Comparison of ENCODE assay signal across 8 cellular contexts in the genomic region with DNA sequence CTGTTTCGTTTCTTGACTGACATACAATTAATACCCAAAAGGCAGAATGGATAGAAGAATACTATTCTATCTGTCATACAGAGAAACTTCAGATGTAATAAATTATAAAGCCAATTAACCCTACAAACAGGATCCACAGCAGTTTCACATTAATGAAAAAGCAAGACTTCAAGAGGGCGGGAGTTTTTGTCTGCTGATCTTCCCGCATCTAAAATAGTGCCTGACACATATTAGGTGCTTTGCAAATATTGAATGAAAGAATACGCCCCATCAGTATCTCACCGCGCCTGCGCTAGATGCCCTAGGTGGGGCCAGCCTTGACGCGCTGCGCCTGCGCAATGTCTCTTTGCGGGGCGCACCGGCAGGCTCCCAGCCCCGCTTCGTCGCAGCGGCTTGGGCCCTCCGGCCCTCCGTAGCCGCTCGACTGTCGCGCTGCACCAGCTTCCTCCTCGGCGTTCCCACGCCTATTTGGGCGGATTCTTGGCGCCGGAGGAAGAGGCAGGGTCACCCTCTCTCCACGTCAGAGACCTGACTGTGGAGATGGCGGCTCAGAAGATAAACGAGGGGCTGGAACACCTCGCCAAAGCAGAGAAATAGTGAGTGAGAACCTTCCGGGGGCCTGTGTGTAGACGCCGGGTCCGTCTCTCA. TPM values are rescaled to one million over a fixed set of nuclear protein-coding genes. Genes with fewer than 3 reads are reported as not detected.
DNase-seq lines count a peak whose midpoint lies in the region; ATAC-seq and TF ChIP-seq lines count a peak whose summit lies in the region.

TSS of gene NAPG (plus strand) at position 465 of the 648 bp plus-strand sequence. CDS start at position 541, 76 bp downstream.

- H3K4me3 Mint-ChIP-seq in activated B cell treated with CpG ODN at 0.5 μM for 24 hours: peak within 1 kb of the TSS; percentile 99

- ATAC-seq in GM18907 (IDR thresholded peaks at IDR 0.05; ENCODE audit: unreplicated experiment) (peak; percentile 82), HG03159 (IDR thresholded peaks at IDR 0.05; ENCODE audit: unreplicated experiment) (peak; percentile 67), activated B cell treated with CpG ODN at 0.5 μM for 24 hours (ENCODE audit: low read depth) (peak; percentile 91)

- TF ChIP-seq POLR2A in spleen (IDR thresholded peaks at IDR 0.05): peak in 1 of 3 donors; percentile 62

- H3K27ac ChIP-seq in AG04450 (ENCODE audit: low read depth, low read length): peak within 1 kb of the TSS; percentile 84
- H3K27ac ChIP-seq in caudate nucleus (ENCODE audit: low read depth, low read length): peak within 1 kb of the TSS; percentile 76
- peak within 1 kb of the TSS; percentile 92 to 98 (median 94) for H3K27ac ChIP-seq in spleen

- H3K36me3 ChIP-seq in spleen: peaks cover 0 to under 1% (median 0%) of the 10 kb centered on the region in 6 donors

- H3K4me1 Mint-ChIP-seq in activated B cell treated with CpG ODN at 0.5 μM for 24 hours: peaks cover 50% of the 10 kb centered on the region

- H3K9me3 ChIP-seq in AG04450 (ENCODE audit: control insufficient read depth, insufficient read depth, low read length) (no peaks in the 10 kb centered on the region), spleen (no peaks in the 10 kb centered on the region)

- 0 to 2% (median 1%) methylated on average over 10 to 38 of the region's 38 CpGs for WGBS in spleen, 5 donors

- no peaks in the 10 kb centered on the region for H3K27me3 Mint-ChIP-seq in activated B cell treated with CpG ODN at 0.5 μM for 24 hours

- H3K9me3 Mint-ChIP-seq in activated B cell treated with CpG ODN at 0.5 μM for 24 hours: no peaks in the 10 kb centered on the region

- H3K36me3 Mint-ChIP-seq in activated B cell treated with CpG ODN at 0.5 μM for 24 hours (ENCODE audit: low read depth): peaks cover 10% of the 10 kb centered on the region

- intact Hi-C loops in activated B cell treated with CpG ODN at 0.5 μM for 24 hours (cut with micrococcal nuclease): loop anchor here (1.0 to 10.0 kb wide), 10 partner anchors 493 to 1921 kb away; partner anchors contain the start of genes AFG3L2, CHMP1B, PPP4R1 and RAB12
- intact Hi-C loops in spleen (cut with DNase I; ENCODE audit: low total_unique reads): no loop called here

- H3K4me3 ChIP-seq in AG04450 (ENCODE audit: low read depth, low read length): peak within 1 kb of the TSS; percentile 66
- H3K4me3 ChIP-seq in spleen: peak within 1 kb of the TSS; percentile 82 to 94 (median 88)

- CTCF ChIA-PET in AG04450 (lab: Charles Lee) (interaction anchor here (1.3 to 1.9 kb wide), 2 partner anchors 9 to 554 kb away, joined by 3 to 8 read pairs; no protein-coding TSS in a partner anchor), activated B cell treated with CpG ODN at 0.5 μM for 24 hours (lab: Charles Lee) (interaction anchor here (1.2 to 1.4 kb wide), 2 partner anchors 34 to 494 kb away, joined by 3 read pairs; no protein-coding TSS in a partner anchor)

- no peak for TF ChIP-seq CTCF in AG04450 (IDR thresholded peaks at IDR 0.05; ENCODE audit: low read depth, low read length)
- TF ChIP-seq CTCF in activated B cell treated with CpG ODN at 0.5 μM for 24 hours (IDR thresholded peaks at IDR 0.05): no peak
- TF ChIP-seq CTCF in spleen (IDR thresholded peaks at IDR 0.05 in 8 of 11, conservative IDR thresholded peaks at IDR 0.05 in 3 of 11): peak in 1 of 11 experiments; percentile 31

- peak; percentile 82 for DNase-seq in AG04450 (ENCODE audit: low read depth, low spot score)
- DNase-seq in NCI-H345 (lab: John Stamatoyannopoulos, UW): peak; percentile 92
- DNase-seq in activated B cell treated with CpG ODN at 0.5 μM for 24 hours: peak; percentile 86
- DNase-seq in caudate nucleus (lab: John Stamatoyannopoulos, UW): peak in 60 of 61 donors; percentile 26 to 96 (median 86)
- peak; percentile 95 for DNase-seq in inferior parietal cortex (ENCODE audit: extremely low spot score)
- DNase-seq in spleen: peak; percentile 97

- H3K4me1 ChIP-seq in spleen: peaks cover 24 to 58% (median 47%) of the 10 kb centered on the region in 6 donors

- POLR2A ChIA-PET in AG04450 (lab: Yijun Ruan, JAX) (interaction anchor here (0.6 to 0.8 kb wide), 2 partner anchors 157 to 386 kb away, joined by 3 read pairs; no protein-coding TSS in a partner anchor), activated B cell treated with CpG ODN at 0.5 μM for 24 hours (lab: Charles Lee) (interaction anchor here (0.6 to 1.3 kb wide), 7 partner anchors 35 to 1524 kb away, joined by 3 to 7 read pairs (median 4); partner anchors contain the start of gene VAPA)

- peaks cover 10% of the 10 kb centered on the region for H3K27me3 ChIP-seq in AG04450 (ENCODE audit: control insufficient read depth, insufficient read depth, low read length)
- H3K27me3 ChIP-seq in spleen (replicated peaks in 1 of 7): no peaks in the 10 kb centered on the region

- peak within 1 kb of the TSS; percentile 96 for H3K27ac Mint-ChIP-seq in activated B cell treated with CpG ODN at 0.5 μM for 24 hours

RNA-seq across cellular contexts. Expression of gene NAPG, which starts in this region (rescaled TPM):
- 16.8 and 19.8 TPM in 2 replicates for polyA plus RNA-seq in AG04450 (2011; rRNA removed)
- 11.3 and 13.6 TPM in 2 replicates for polyA minus RNA-seq in AG04450 (2011; rRNA and poly(A)+ RNA removed)
- total RNA-seq in activated B cell treated with CpG ODN at 0.5 μM for 24 hours: 24.5 and 33.3 TPM in 2 replicates
- total RNA-seq in spleen: 10 to 100 TPM; 26.9 to 44.8 (median 33.9) TPM
- polyA plus RNA-seq in spleen: 10 to 100 TPM in 1 of 3 donors, 1 to 10 TPM in 2; 8.9 to 12.3 (median 9.4) TPM

Comparison
In these comparisons a context has a peak if more than half of its experiments do, and no peak if none do; other contexts are left out.
1. Peak in every context shown above with its lines: DNase-seq, ATAC-seq, H3K4me3 ChIP-seq and H3K27ac ChIP-seq.